Comparison of ENCODE assay signal across 8 cellular contexts in the genomic region with DNA sequence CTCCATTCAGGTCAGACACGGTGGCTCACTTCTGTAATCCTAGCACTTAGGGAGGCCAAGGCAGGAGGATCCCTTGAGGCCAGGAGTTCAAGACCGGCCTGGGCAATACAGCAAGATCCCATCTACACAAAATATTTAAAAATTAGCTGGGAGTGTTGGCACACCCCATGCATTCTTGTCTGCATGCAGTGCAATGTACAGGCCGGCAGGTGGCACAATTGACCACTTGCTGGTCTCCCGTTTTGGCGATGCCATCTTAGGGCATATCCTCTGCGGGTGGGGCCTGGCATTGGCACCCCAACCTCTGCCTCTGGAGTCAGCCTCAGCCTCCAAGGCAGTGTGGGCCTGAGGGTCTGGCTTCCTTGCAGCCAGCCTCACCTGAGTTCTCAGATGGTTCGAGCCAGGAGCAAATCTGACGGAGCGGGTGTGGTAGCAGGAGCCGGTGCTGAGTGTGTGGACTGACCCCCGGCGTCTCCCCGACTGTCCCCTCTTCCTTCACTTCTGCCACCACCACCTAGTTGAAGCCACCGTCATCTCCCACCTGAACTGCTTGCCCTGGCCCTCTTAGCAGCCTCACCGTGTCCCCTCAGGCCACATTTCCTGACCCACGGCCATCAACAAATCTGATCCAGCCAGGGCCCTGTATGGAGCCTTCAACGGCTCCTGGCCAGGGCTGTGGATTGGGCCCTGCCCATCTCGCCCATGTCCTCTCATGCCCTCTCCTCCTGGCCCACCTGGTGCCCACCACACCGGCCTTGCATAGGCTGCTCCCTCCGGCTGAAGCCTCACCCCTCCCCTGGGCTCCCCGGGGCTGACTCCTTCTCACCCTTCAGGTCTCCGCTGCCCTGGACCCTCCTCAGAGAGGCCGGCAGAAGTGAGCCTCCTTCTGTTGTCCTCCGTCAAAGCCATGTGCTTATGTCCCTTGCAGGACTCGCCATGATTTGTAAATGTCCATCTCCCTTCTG. TPM values are rescaled to one million over a fixed set of nuclear protein-coding genes. Genes with fewer than 3 reads are reported as not detected.
DNase-seq lines count a peak whose midpoint lies in the region; ATAC-seq and TF ChIP-seq lines count a peak whose summit lies in the region.

No MANE protein-coding gene starts in this region.

- no peak overlapping the region for H3K4me3 ChIP-seq in Jurkat, Clone E6-1 (ENCODE audit: low read length)
- H3K4me3 ChIP-seq in heart left ventricle: no peak overlapping the region
- H3K4me3 ChIP-seq in sigmoid colon: no peak overlapping the region

- intact Hi-C loops in heart left ventricle (cut with DNase I): loop anchor here in 9 of 10 donors (1.0 to 10.0 kb wide), 10 partner anchors 110 to 396 kb away; a partner anchor contains a TSS
- intact Hi-C loops in sigmoid colon (cut with DNase I): loop anchor here (1.0 to 10.0 kb wide), 2 partner anchors 192 to 397 kb away; no protein-coding TSS in a partner anchor

- H3K27ac ChIP-seq in heart left ventricle: no peak overlapping the region
- H3K27ac ChIP-seq in sigmoid colon: no peak overlapping the region

- H3K9me3 ChIP-seq in heart left ventricle (no peaks in the 10 kb centered on the region), sigmoid colon (no peaks in the 10 kb centered on the region)

- no peak for TF ChIP-seq POLR2A in heart left ventricle (IDR thresholded peaks at IDR 0.05)
- TF ChIP-seq POLR2A in sigmoid colon (IDR thresholded peaks at IDR 0.05): no peak

- no peaks in the 10 kb centered on the region for H3K27me3 ChIP-seq in heart left ventricle
- no peaks in the 10 kb centered on the region for H3K27me3 ChIP-seq in sigmoid colon

- TF ChIP-seq EP300 in sigmoid colon (IDR thresholded peaks at IDR 0.05): no peak

- H3K36me3 ChIP-seq in heart left ventricle (no peaks in the 10 kb centered on the region), sigmoid colon (no peaks in the 10 kb centered on the region)

- no peaks in the 10 kb centered on the region for H3K4me1 ChIP-seq in heart left ventricle
- peaks cover 0 to 3% (median 0%) of the 10 kb centered on the region in 4 donors for H3K4me1 ChIP-seq in sigmoid colon

- peak in 3 of 4 donors; percentile 62 to 76 (median 71) for ATAC-seq in heart left ventricle
- no peak for ATAC-seq in HG02938 (IDR thresholded peaks at IDR 0.05; ENCODE audit: unreplicated experiment)
- ATAC-seq in GM21825 (IDR thresholded peaks at IDR 0.05; ENCODE audit: unreplicated experiment): no peak

- peak; percentile 79 to 97 (median 86) for TF ChIP-seq CTCF in heart left ventricle (IDR thresholded peaks at IDR 0.05)
- peak; percentile 33 to 87 (median 78) for TF ChIP-seq CTCF in sigmoid colon (IDR thresholded peaks at IDR 0.05)

- DNase-seq in DMS53 (lab: John Stamatoyannopoulos, UW) (peak; percentile 70), SKM-1 (lab: John Stamatoyannopoulos, UW; ENCODE audit: unreplicated experiment) (peak; percentile 17), heart left ventricle (peak in 4 of 5 donors; percentile 19 to 75 (median 50)), sigmoid colon (peak; percentile 74)
- DNase-seq in Jurkat, Clone E6-1 (ENCODE audit: low read depth, low spot score): peak; percentile 45
- DNase-seq in activated naive CD4-positive, alpha-beta T cell treated with anti-CD3 and anti-CD28 coated beads, Interleukin-2, amount 50 U/mL, for 16 hours: peak; percentile 68

- 63 to 66% (median 64%) methylated on average over 18 to 25 of the region's 25 CpGs for WGBS in heart left ventricle, 4 donors
- WGBS in sigmoid colon, 2 donors: 63 to 70% methylated on average over 25 of the region's 25 CpGs

RNA-seq across cellular contexts. Expression of a gene that starts 44.0 kb away (rescaled TPM):
- not detected for polyA plus RNA-seq in Jurkat, Clone E6-1 (2012; ENCODE audit: insufficient read depth, insufficient read length)
- total RNA-seq in heart left ventricle (under 1 TPM in 2 of 9 donors, not detected in 7; 0.08 to 0.29 TPM), sigmoid colon (under 1 TPM in 3 of 4 donors, not detected in 1; 0.49 to 0.83 (median 0.71) TPM)
- polyA plus RNA-seq in heart left ventricle (under 1 TPM in 1 of 2 donors, not detected in 1; 0.03 TPM), sigmoid colon (under 1 TPM in 1 of 3 donors, not detected in 2; 0.06 TPM)

Comparison
In these comparisons a context has a peak if more than half of its experiments do, and no peak if none do; other contexts are left out.
1. DNase-seq: peak in every context shown above with its lines; median percentile 74 in sigmoid colon; 70 in DMS53; 68 in activated naive CD4-positive, alpha-beta T cell treated with anti-CD3 and anti-CD28 coated beads, Interleukin-2, amount 50 U/mL, for 16 hours; 50 in heart left ventricle; 45 in Jurkat, Clone E6-1; 17 in SKM-1.
2. ATAC-seq: peak in heart left ventricle (3 of 4); none in HG02938 (single experiment) and GM21825 (single experiment).